ENCODE assay signal across 10 cellular contexts in the genomic region with DNA sequence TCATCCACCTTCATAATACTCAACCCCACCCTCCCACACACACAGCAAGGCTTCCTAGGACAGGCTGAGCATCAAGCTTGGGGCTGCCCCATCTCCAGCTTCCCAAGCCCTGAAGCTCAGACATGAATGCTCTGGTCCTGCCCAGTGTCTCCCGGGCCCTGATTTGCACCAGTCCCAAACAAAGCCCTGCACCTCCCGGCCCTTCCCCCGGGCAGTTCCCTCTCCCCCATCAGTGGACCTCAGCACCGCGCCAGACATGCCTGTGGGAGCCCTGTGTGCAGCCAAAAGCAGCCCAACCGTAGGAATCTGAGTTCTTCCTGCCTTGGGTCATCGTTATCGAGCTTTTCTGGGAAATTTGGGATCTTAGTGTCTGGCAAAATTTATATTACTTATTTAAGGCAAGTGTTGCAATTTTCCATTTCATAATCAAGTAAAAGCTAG.
DNase-seq lines count a peak whose midpoint lies in the region; ATAC-seq and TF ChIP-seq lines count a peak whose summit lies in the region.
"Had no signal": no experiment of that assay in that cellular context is flagged by ENCODE, and none has a peak within 500 bp of the region (broad histone marks: within the 10 kb centered on the region; RNA-seq: fewer than 3 reads in every experiment).

No MANE protein-coding gene starts in this region.

- no peak for ATAC-seq in HG02798 (IDR thresholded peaks at IDR 0.05; ENCODE audit: poor library complexity, unreplicated experiment)
- no peak for ATAC-seq in HG02840 (IDR thresholded peaks at IDR 0.05; ENCODE audit: low FRiP score, unreplicated experiment)

- H3K4me3 ChIP-seq in left ventricle myocardium inferior (no peak overlapping the region), rectal smooth muscle tissue (ENCODE audit: low read length) (no peak overlapping the region)

- H3K27ac ChIP-seq in left ventricle myocardium inferior (replicated peaks) (peak overlapping the region; percentile 74), rectal smooth muscle tissue (ENCODE audit: low read depth, low read length) (peak overlapping the region; percentile 6)

- no peaks in the 10 kb centered on the region for H3K9me3 ChIP-seq in left ventricle myocardium inferior (replicated peaks)

- H3K27me3 ChIP-seq in left ventricle myocardium inferior (ENCODE audit: low read depth) (peaks cover 8% of the 10 kb centered on the region), rectal smooth muscle tissue (ENCODE audit: control insufficient read depth, insufficient read depth, low read length) (no peaks in the 10 kb centered on the region)

- no peak overlapping the region for H3K9ac ChIP-seq in rectal smooth muscle tissue (ENCODE audit: low read length)

- H3K36me3 ChIP-seq in left ventricle myocardium inferior (no peaks in the 10 kb centered on the region), rectal smooth muscle tissue (ENCODE audit: control insufficient read depth, insufficient read depth, low read length) (no peaks in the 10 kb centered on the region)

- TF ChIP-seq CTCF in left ventricle myocardium inferior (IDR thresholded peaks at IDR 0.05; ENCODE audit: borderline replicate concordance) (no peak), GM13977 (IDR thresholded peaks at IDR 0.05; ENCODE audit: extremely low read depth, insufficient read depth, missing control alignments) (no peak)

- peaks cover 7% of the 10 kb centered on the region for H3K4me1 ChIP-seq in left ventricle myocardium inferior
- H3K4me1 ChIP-seq in rectal smooth muscle tissue (ENCODE audit: control insufficient read depth, insufficient read depth, low read length): peaks cover 11% of the 10 kb centered on the region

- in situ Hi-C loops in GM13977 (cut with MboI; ENCODE audit: low pct_unique_long_range_greater_than_20kb, low sequenced_read_pairs, unreplicated experiment): no loop called here

- intact Hi-C loops in left ventricle myocardium inferior (cut with micrococcal nuclease): no loop called here

- DNase-seq in AG08395 (ENCODE audit: low spot score): peak; percentile 96
- peak; percentile 99 for DNase-seq in amniotic epithelial cell (ENCODE audit: low read depth)
- DNase-seq in left ventricle myocardium inferior: peak; percentile 73
- DNase-seq in GM13977 (ENCODE audit: low spot score): no peak
- no peak for DNase-seq in HPDE6-E6E7 (ENCODE audit: extremely low spot score)
- DNase-seq: activated CD4-positive, alpha-beta T cell treated with anti-CD3 and anti-CD28 coated beads, Interleukin-2, amount 50 U/mL, for 1 hour; stimulated activated CD4-positive, alpha-beta T cell treated with anti-CD3 and anti-CD28 coated beads, Interleukin-2, amount 100 ng/mL, for 24 hours had no signal

Comparison
In these comparisons a context has a peak if more than half of its experiments do, and no peak if none do; other contexts are left out.
1. DNase-seq: peak in AG08395 (single experiment), amniotic epithelial cell (single experiment) and left ventricle myocardium inferior (single experiment); none in GM13977 (single experiment) and HPDE6-E6E7 (single experiment).